ENCODE assay signal across 10 cellular contexts in the genomic region with DNA sequence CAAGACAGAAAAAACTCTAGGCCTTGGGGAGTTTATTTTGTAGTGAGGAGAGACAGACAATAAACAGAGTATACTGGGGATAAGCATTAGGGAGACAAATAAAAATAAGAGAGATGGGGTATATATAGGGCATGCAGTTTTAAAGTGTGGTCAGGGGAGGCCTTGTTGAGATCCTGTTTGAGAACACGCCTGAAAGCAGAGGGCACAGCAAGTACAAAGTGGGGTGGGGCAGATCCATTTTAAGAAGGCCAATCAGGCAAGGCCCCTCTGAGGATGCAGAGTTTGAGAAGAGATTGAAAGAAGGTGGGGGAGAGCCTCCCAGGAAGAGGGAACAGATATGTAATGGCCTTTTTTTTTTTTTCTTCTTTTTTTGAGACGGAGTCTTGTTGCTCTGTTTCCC. TPM values are rescaled to one million over a fixed set of nuclear protein-coding genes. Genes with fewer than 3 reads are reported as not detected.
A peak's percentile ranks its signal among the peaks of the same experiment; 100 is the strongest.
DNase-seq lines count a peak whose midpoint lies in the region; ATAC-seq and TF ChIP-seq lines count a peak whose summit lies in the region.
"Had no signal": no experiment of that assay in that cellular context is flagged by ENCODE, and none has a peak within 500 bp of the region (broad histone marks: within the 10 kb centered on the region; RNA-seq: fewer than 3 reads in every experiment).

No MANE protein-coding gene starts in this region.

- H3K4me1 ChIP-seq in iPS-20b (ENCODE audit: insufficient read depth, low read length): peaks cover 7% of the 10 kb centered on the region; the same call in 1 of the 2 replicates
- peaks cover 40 to 75% (median 58%) of the 10 kb centered on the region in 4 donors for H3K4me1 ChIP-seq in stomach

- H3K4me3 Mint-ChIP-seq in activated CD4-positive, alpha-beta T cell treated with anti-CD3 and anti-CD28 coated beads, Interleukin-2, amount 10 ng/mL, durations not matched to agents 24 days and 14 days: peak overlapping the region; percentile 97
- peak overlapping the region; percentile 99 for H3K4me3 Mint-ChIP-seq in activated T-helper 17 cell treated with anti-CD3 and anti-CD28 coated beads, Interleukin-2, amount 50 U/mL, for 72 hours
- H3K4me3 Mint-ChIP-seq in stimulated activated naive CD8-positive, alpha-beta T cell treated with anti-CD3 and anti-CD28 coated beads, Interleukin-15, amount 100 ng/mL, for 72 hours: peak overlapping the region; percentile 98 to 100

- TF ChIP-seq CTCF in stomach (IDR thresholded peaks at IDR 0.05): no peak

- no peak overlapping the region for H3K27ac ChIP-seq in iPS-20b (ENCODE audit: low read length)
- no peak overlapping the region for H3K27ac ChIP-seq in substantia nigra (ENCODE audit: low read depth, low read length, poor library complexity, severe bottlenecking)
- peak overlapping the region in 2 of 5 donors; percentile 92 to 96 for H3K27ac ChIP-seq in stomach

- no peaks in the 10 kb centered on the region for H3K27me3 ChIP-seq in iPS-20b (ENCODE audit: insufficient read depth, low read length)
- no peaks in the 10 kb centered on the region for H3K27me3 ChIP-seq in stomach

- ATAC-seq in activated T-helper 17 cell treated with anti-CD3 and anti-CD28 coated beads, Interleukin-2, amount 50 U/mL, for 72 hours (replicated peaks): no peak
- no peak for ATAC-seq in stimulated activated naive CD8-positive, alpha-beta T cell treated with anti-CD3 and anti-CD28 coated beads, Interleukin-15, amount 100 ng/mL, for 72 hours
- ATAC-seq in HG02981 (IDR thresholded peaks at IDR 0.05; ENCODE audit: unreplicated experiment): no peak

- peaks cover 48% of the 10 kb centered on the region for H3K36me3 Mint-ChIP-seq in activated CD4-positive, alpha-beta T cell treated with anti-CD3 and anti-CD28 coated beads, Interleukin-2, amount 10 ng/mL, durations not matched to agents 24 days and 14 days (ENCODE audit: low read depth)
- H3K36me3 Mint-ChIP-seq in activated T-helper 17 cell treated with anti-CD3 and anti-CD28 coated beads, Interleukin-2, amount 50 U/mL, for 72 hours (ENCODE audit: low read depth): peaks cover 74% of the 10 kb centered on the region

- H3K9ac ChIP-seq in iPS-20b (ENCODE audit: low read depth, low read length): peak overlapping the region; percentile 98; the same call in 1 of the 2 replicates

- intact Hi-C loops in activated CD4-positive, alpha-beta T cell treated with anti-CD3 and anti-CD28 coated beads, Interleukin-2, amount 10 ng/mL, durations not matched to agents 24 days and 14 days (cut with micrococcal nuclease): loop anchor here (5.0 kb wide), 1 partner anchor 35 kb away; no protein-coding TSS in a partner anchor
- intact Hi-C loops in stomach (cut with DNase I; ENCODE audit: low total_unique reads): no loop called here

- no peak for TF ChIP-seq EP300 in stomach (IDR thresholded peaks at IDR 0.05)

- peak overlapping the region; percentile 97; the same call in 1 of the 2 replicates for H3K4me3 ChIP-seq in iPS-20b (ENCODE audit: low read length)
- peak overlapping the region in 2 of 4 donors; percentile 89 to 95 for H3K4me3 ChIP-seq in stomach

- peaks cover 43% of the 10 kb centered on the region for H3K36me3 ChIP-seq in iPS-20b (ENCODE audit: insufficient read depth, low read depth, low read length)
- H3K36me3 ChIP-seq in stomach: peaks cover 4 to 40% (median 34%) of the 10 kb centered on the region in 4 donors

- no peaks in the 10 kb centered on the region for H3K9me3 Mint-ChIP-seq in activated CD4-positive, alpha-beta T cell treated with anti-CD3 and anti-CD28 coated beads, Interleukin-2, amount 10 ng/mL, durations not matched to agents 24 days and 14 days
- H3K9me3 Mint-ChIP-seq in activated T-helper 17 cell treated with anti-CD3 and anti-CD28 coated beads, Interleukin-2, amount 50 U/mL, for 72 hours: no peaks in the 10 kb centered on the region
- H3K9me3 Mint-ChIP-seq in stimulated activated naive CD8-positive, alpha-beta T cell treated with anti-CD3 and anti-CD28 coated beads, Interleukin-15, amount 100 ng/mL, for 72 hours: no peaks in the 10 kb centered on the region

- no peaks in the 10 kb centered on the region for H3K27me3 Mint-ChIP-seq in activated CD4-positive, alpha-beta T cell treated with anti-CD3 and anti-CD28 coated beads, Interleukin-2, amount 10 ng/mL, durations not matched to agents 24 days and 14 days
- H3K27me3 Mint-ChIP-seq in activated T-helper 17 cell treated with anti-CD3 and anti-CD28 coated beads, Interleukin-2, amount 50 U/mL, for 72 hours: no peaks in the 10 kb centered on the region
- no peaks in the 10 kb centered on the region for H3K27me3 Mint-ChIP-seq in stimulated activated naive CD8-positive, alpha-beta T cell treated with anti-CD3 and anti-CD28 coated beads, Interleukin-15, amount 100 ng/mL, for 72 hours

- no peak for DNase-seq in activated CD4-positive, alpha-beta T cell treated with anti-CD3 and anti-CD28 coated beads, Interleukin-2, amount 10 ng/mL, durations not matched to agents 24 days and 14 days
- DNase-seq in activated CD4-positive, alpha-beta T cell treated with anti-CD3 and anti-CD28 coated beads for 48 hours: no peak
- DNase-seq in stimulated activated naive CD8-positive, alpha-beta T cell treated with anti-CD3 and anti-CD28 coated beads, Interleukin-15, amount 100 ng/mL, for 72 hours: no peak
- DNase-seq in substantia nigra (lab: John Stamatoyannopoulos, UW): no peak
- no peak for DNase-seq in stomach
- DNase-seq: activated CD4-positive, alpha-beta T cell treated with anti-CD3 and anti-CD28 coated beads, Interleukin-2, amount 50 U/mL, for 48 hours; NCI-H2171 treated with DMSO at 0.1 percent for 48 hours had no signal

- peaks cover 29% of the 10 kb centered on the region for H3K4me1 Mint-ChIP-seq in activated CD4-positive, alpha-beta T cell treated with anti-CD3 and anti-CD28 coated beads, Interleukin-2, amount 10 ng/mL, durations not matched to agents 24 days and 14 days
- H3K4me1 Mint-ChIP-seq in activated T-helper 17 cell treated with anti-CD3 and anti-CD28 coated beads, Interleukin-2, amount 50 U/mL, for 72 hours: peaks cover 30% of the 10 kb centered on the region
- H3K4me1 Mint-ChIP-seq in stimulated activated naive CD8-positive, alpha-beta T cell treated with anti-CD3 and anti-CD28 coated beads, Interleukin-15, amount 100 ng/mL, for 72 hours: peaks cover 47% of the 10 kb centered on the region

- H3K9me3 ChIP-seq in iPS-20b (ENCODE audit: insufficient read depth, low read depth, low read length): no peaks in the 10 kb centered on the region
- H3K9me3 ChIP-seq in stomach: no peaks in the 10 kb centered on the region

- no peak for TF ChIP-seq POLR2A in stomach (IDR thresholded peaks at IDR 0.05)

- H3K27ac Mint-ChIP-seq in activated CD4-positive, alpha-beta T cell treated with anti-CD3 and anti-CD28 coated beads, Interleukin-2, amount 10 ng/mL, durations not matched to agents 24 days and 14 days: peak overlapping the region; percentile 48
- peak overlapping the region; percentile 98 for H3K27ac Mint-ChIP-seq in activated T-helper 17 cell treated with anti-CD3 and anti-CD28 coated beads, Interleukin-2, amount 50 U/mL, for 72 hours
- peak overlapping the region in 1 of 2 donors; percentile 54 for H3K27ac Mint-ChIP-seq in stimulated activated naive CD8-positive, alpha-beta T cell treated with anti-CD3 and anti-CD28 coated beads, Interleukin-15, amount 100 ng/mL, for 72 hours

- 44 to 61% (median 52%) methylated on average over 2 of the region's 2 CpGs for WGBS in stomach, 5 donors

RNA-seq across cellular contexts. Expression of gene PPP2R1A, which starts 2.1 kb away (rescaled TPM):
- total RNA-seq in activated CD4-positive, alpha-beta T cell treated with anti-CD3 and anti-CD28 coated beads, Interleukin-2, amount 10 ng/mL, durations not matched to agents 24 days and 14 days: 226 and 237 TPM in 2 replicates
- 100 to 1,000 TPM; 165 to 201 TPM for total RNA-seq in activated T-helper 17 cell treated with anti-CD3 and anti-CD28 coated beads, Interleukin-2, amount 50 U/mL, for 72 hours
- total RNA-seq in stomach: 100 to 1,000 TPM in 4 of 5 donors, 10 to 100 TPM in 1; 73.3 to 272 (median 192) TPM
- 100 to 1,000 TPM in 2 of 3 donors, 10 to 100 TPM in 1; 98.7 to 146 (median 109) TPM for polyA plus RNA-seq in stomach

RNA-seq across cellular contexts. Expression of gene ZNF836, which starts 20.5 kb away (rescaled TPM):
- 6.3 and 6.7 TPM in 2 replicates for total RNA-seq in activated CD4-positive, alpha-beta T cell treated with anti-CD3 and anti-CD28 coated beads, Interleukin-2, amount 10 ng/mL, durations not matched to agents 24 days and 14 days
- total RNA-seq in activated T-helper 17 cell treated with anti-CD3 and anti-CD28 coated beads, Interleukin-2, amount 50 U/mL, for 72 hours: 10 to 100 TPM in 1 of 2 donors, 1 to 10 TPM in 1; 8.8 to 15.1 TPM
- total RNA-seq in stomach: 10 to 100 TPM in 2 of 5 donors, 1 to 10 TPM in 3; 1.3 to 17.7 (median 4.1) TPM
- polyA plus RNA-seq in stomach: 1 to 10 TPM; 3.2 to 4.5 (median 3.4) TPM

RNA-seq across cellular contexts. Expression of gene ZNF616, which starts 52.2 kb away (rescaled TPM):
- 6.1 and 7.1 TPM in 2 replicates for total RNA-seq in activated CD4-positive, alpha-beta T cell treated with anti-CD3 and anti-CD28 coated beads, Interleukin-2, amount 10 ng/mL, durations not matched to agents 24 days and 14 days
- total RNA-seq in activated T-helper 17 cell treated with anti-CD3 and anti-CD28 coated beads, Interleukin-2, amount 50 U/mL, for 72 hours: 10 to 100 TPM in 1 of 2 donors, 1 to 10 TPM in 1; 5.4 to 11.6 TPM
- 10 to 100 TPM in 1 of 5 donors, 1 to 10 TPM in 3, under 1 TPM in 1; 0.29 to 23.3 (median 7.2) TPM for total RNA-seq in stomach
- 1 to 10 TPM; 1.7 to 2.0 (median 1.7) TPM for polyA plus RNA-seq in stomach
